ENCODE assay signal across 8 cellular contexts in the genomic region with DNA sequence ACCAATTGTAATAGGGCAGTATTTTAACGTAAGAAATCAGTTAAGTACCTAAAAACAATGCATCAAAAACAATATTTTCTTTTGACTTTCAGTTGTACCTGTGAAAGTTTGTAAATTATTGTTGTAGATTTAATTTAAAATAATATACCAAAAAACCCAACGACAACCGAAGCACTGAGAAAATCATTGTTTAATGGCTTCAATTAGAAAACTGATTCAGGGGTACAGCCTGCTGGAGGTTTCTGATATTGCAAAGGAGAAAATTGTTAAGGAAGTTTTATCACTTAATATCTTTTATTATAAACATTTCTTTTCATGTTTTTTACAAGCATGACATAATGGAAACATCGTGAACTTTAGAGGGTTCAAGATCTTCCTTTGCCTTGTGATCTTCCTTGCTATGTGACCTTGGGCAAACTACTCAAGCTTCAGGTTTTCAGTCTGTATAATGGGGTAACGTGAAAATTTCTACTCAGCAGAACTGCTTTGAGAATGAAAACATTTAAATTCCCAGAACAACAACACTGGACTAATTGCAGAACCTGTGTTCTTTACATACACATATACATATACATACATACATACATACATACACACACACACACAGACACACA.
DNase-seq lines count a peak whose midpoint lies in the region; ATAC-seq, FAIRE-seq and TF ChIP-seq lines count a peak whose summit lies in the region.

No MANE protein-coding gene starts in this region.

- H3K27ac Mint-ChIP-seq in activated CD4-positive, alpha-beta T cell treated with anti-CD3 and anti-CD28 coated beads for 36 hours, result no peak overlapping the region

- H3K4me3 Mint-ChIP-seq in activated CD4-positive, alpha-beta T cell treated with anti-CD3 and anti-CD28 coated beads for 36 hours, result no peak overlapping the region

- FAIRE-seq in frontal cortex (lab: Jason Lieb, UNC), result peak; percentile 94

- no peak overlapping the region for H3K4me3 ChIP-seq in suprapubic skin

- intact Hi-C loops in activated CD4-positive, alpha-beta T cell treated with anti-CD3 and anti-CD28 coated beads for 36 hours (cut with DNase I, micrococcal nuclease), result loop anchor here (1.0 to 10.0 kb wide), 5 partner anchors 23 to 717 kb away; no protein-coding TSS in a partner anchor

- no peaks in the 10 kb centered on the region for H3K36me3 ChIP-seq in suprapubic skin

- H3K36me3 Mint-ChIP-seq in activated CD4-positive, alpha-beta T cell treated with anti-CD3 and anti-CD28 coated beads for 36 hours (ENCODE audit: low read depth), result no peaks in the 10 kb centered on the region

- TF ChIP-seq EP300 in suprapubic skin (IDR thresholded peaks at IDR 0.05), result no peak

- TF ChIP-seq CTCF in suprapubic skin (IDR thresholded peaks at IDR 0.05), result peak; percentile 55 to 59

- POLR2A ChIA-PET in activated CD4-positive, alpha-beta T cell treated with anti-CD3 and anti-CD28 coated beads for 36 hours (lab: Charles Lee), result no interaction called here

- H3K4me1 Mint-ChIP-seq in activated CD4-positive, alpha-beta T cell treated with anti-CD3 and anti-CD28 coated beads for 36 hours, result peaks cover 14% of the 10 kb centered on the region

- H3K27me3 ChIP-seq in suprapubic skin, result no peaks in the 10 kb centered on the region

- H3K9me3 Mint-ChIP-seq in activated CD4-positive, alpha-beta T cell treated with anti-CD3 and anti-CD28 coated beads for 36 hours (ENCODE audit: low read depth), result no peaks in the 10 kb centered on the region

- CTCF ChIA-PET in activated CD4-positive, alpha-beta T cell treated with anti-CD3 and anti-CD28 coated beads for 36 hours (lab: Charles Lee), result interaction anchor here (0.7 to 2.2 kb wide), 7 partner anchors 10 to 972 kb away, joined by 3 to 14 read pairs (median 3); no protein-coding TSS in a partner anchor

- H3K4me1 ChIP-seq in suprapubic skin, result peaks cover 6% of the 10 kb centered on the region

- 32% methylated on average over 5 of the region's 5 CpGs for WGBS in suprapubic skin

- no peaks in the 10 kb centered on the region for H3K27me3 Mint-ChIP-seq in activated CD4-positive, alpha-beta T cell treated with anti-CD3 and anti-CD28 coated beads for 36 hours

- H3K27ac ChIP-seq in suprapubic skin, result no peak overlapping the region

- peak; percentile 23 for DNase-seq in NCI-H748 (lab: John Stamatoyannopoulos, UW; ENCODE audit: unreplicated experiment)
- DNase-seq in NCI-H748 treated with DMSO at 0.1 percent for 48 hours (lab: John Stamatoyannopoulos, UW), result no peak
- peak; percentile 23 for DNase-seq in RPMI7951 (ENCODE audit: low read depth)
- DNase-seq in frontal cortex (ENCODE audit: low spot score in 2 of 2), result no peak
- no peak for DNase-seq in suprapubic skin (ENCODE audit: low spot score in 2 of 2)
- DNase-seq in activated CD4-positive, alpha-beta T cell treated with anti-CD3 and anti-CD28 coated beads, Interleukin-2, amount 50 U/mL, for 4 hours, result no peak
- DNase-seq in activated CD4-positive, alpha-beta T cell treated with anti-CD3 and anti-CD28 coated beads for 36 hours, result no peak

- no peaks in the 10 kb centered on the region for H3K9me3 ChIP-seq in suprapubic skin

- ATAC-seq in HG02840 (IDR thresholded peaks at IDR 0.05; ENCODE audit: low FRiP score, unreplicated experiment), result no peak
- ATAC-seq in activated CD4-positive, alpha-beta T cell treated with anti-CD3 and anti-CD28 coated beads for 36 hours, result no peak

- TF ChIP-seq POLR2A in suprapubic skin (IDR thresholded peaks at IDR 0.05), result no peak

Comparison
In these comparisons a context has a peak if more than half of its experiments do, and no peak if none do; other contexts are left out.
1. DNase-seq: peak in NCI-H748 (single experiment) and RPMI7951 (single experiment); none in NCI-H748 treated with DMSO at 0.1 percent for 48 hours (single experiment), frontal cortex (0 of 2), suprapubic skin (0 of 2), activated CD4-positive, alpha-beta T cell treated with anti-CD3 and anti-CD28 coated beads, Interleukin-2, amount 50 U/mL, for 4 hours (0 of 2) and activated CD4-positive, alpha-beta T cell treated with anti-CD3 and anti-CD28 coated beads for 36 hours (single experiment).